In genomic region chrX:118717703-118718391, GRCh38 we compare ENCODE assay signal across 18 cellular contexts. TPM values are rescaled to one million over a fixed set of nuclear protein-coding genes. Genes with fewer than 3 reads are reported as not detected.
DNase-seq lines count a peak whose midpoint lies in the region; ATAC-seq, FAIRE-seq and TF ChIP-seq lines count a peak whose summit lies in the region.
"Had no signal": no experiment of that assay in that cellular context is flagged by ENCODE, and none has a peak within 500 bp of the region (broad histone marks: within the 10 kb centered on the region; RNA-seq: fewer than 3 reads in every experiment).

No MANE protein-coding gene starts in this region.

- H3K27ac ChIP-seq in GM12878 (ENCODE audit: control insufficient read depth, insufficient read depth): no peak overlapping the region
- H3K27ac ChIP-seq: pancreas had no signal

- H3K9ac ChIP-seq in GM12878 (ENCODE audit: control insufficient read depth, insufficient read depth, low read length): no peak overlapping the region

- SMC1A ChIA-PET in GM12878 (lab: Charles Lee; ENCODE audit: uncharacterized antibody, unreplicated experiment): interaction anchor here (0.8 kb wide), 1 partner anchor 17 kb away, joined by 3 read pairs; no protein-coding TSS in a partner anchor

- H3K4me3 Mint-ChIP-seq in osteocyte (ENCODE audit: unreplicated experiment): no peak overlapping the region
- H3K4me3 Mint-ChIP-seq: central memory CD8-positive, alpha-beta T cell; stimulated activated naive CD8-positive, alpha-beta T cell treated with anti-CD3 and anti-CD28 coated beads, Interleukin-15, Interleukin-2, amounts not matched to agents 100 ng/mL and 50 ng/mL, for 24 hours had no signal

- WGBS in GM12878 (ENCODE audit: insufficient coverage, insufficient replicate concordance, low lambda C conversion rate, missing lambda C conversion rate): 39% methylated on average over 12 of the region's 13 CpGs

- no peaks in the 10 kb centered on the region for H4K20me1 ChIP-seq in GM12878 (ENCODE audit: control insufficient read depth, insufficient read depth)

- in situ Hi-C loops in GM12878 (cut with MboI): no loop called here

- CTCF ChIA-PET in GM12878 (lab: Yijun Ruan, JAX): no interaction called here

- TF ChIP-seq CTCF in GM12878 (IDR thresholded peaks at IDR 0.05 in 2 of 3, conservative IDR thresholded peaks at IDR 0.05 in 1 of 3; ENCODE audit: control insufficient read depth in 2 of 3, extremely low read depth in 1 of 3, insufficient read depth in 1 of 3, low read depth in 3 of 3, low read length in 3 of 3): no peak
- no peak for TF ChIP-seq CTCF in osteocyte (IDR thresholded peaks at IDR 0.05)

- no peak overlapping the region for H3K4me2 ChIP-seq in GM12878 (ENCODE audit: control insufficient read depth, insufficient read depth)

- no peaks in the 10 kb centered on the region for H3K36me3 ChIP-seq in GM12878 (ENCODE audit: control insufficient read depth in 2 of 2, insufficient read depth in 2 of 2, low read length in 1 of 2)
- H3K36me3 ChIP-seq: pancreas, transverse colon had no signal

- TF ChIP-seq POLR2A in GM12878 (IDR thresholded peaks at IDR 0.05; ENCODE audit: low read depth, low read length): no peak

- DNase-seq in GDM1 (lab: John Stamatoyannopoulos, UW) (peak; percentile 22), MV-4-11 (lab: John Stamatoyannopoulos, UW) (peak; percentile 88), GM12878 (ENCODE audit: low read depth, low spot score) (no peak), osteocyte (ENCODE audit: extremely low spot score, unreplicated experiment) (peak; percentile 0), NCI-H2171 (lab: John Stamatoyannopoulos, UW) (no peak), AG08396 (ENCODE audit: low spot score) (no peak), SK-N-DZ (ENCODE audit: low spot score) (no peak)
- no peak for DNase-seq in activated CD8-positive, alpha-beta memory T cell treated with anti-CD3 and anti-CD28 coated beads for 24 hours
- DNase-seq: Calu3; EL; H7; NCI-H1436 treated with DMSO at 0.1 percent for 48 hours; stimulated activated CD4-positive, alpha-beta T cell treated with anti-CD3 and anti-CD28 coated beads, Interleukin-2, amount 100 ng/mL, for 24 hours; transverse colon had no signal

- H3K9me3 ChIP-seq in GM12878 (replicated peaks; ENCODE audit: control insufficient read depth, insufficient read depth, low read length): no peaks in the 10 kb centered on the region
- H3K9me3 ChIP-seq: pancreas, transverse colon had no signal

- H3K27me3 ChIP-seq in GM12878 (replicated peaks in 1 of 2; ENCODE audit: control insufficient read depth in 2 of 2, insufficient read depth in 2 of 2, low read length in 1 of 2): no peaks in the 10 kb centered on the region
- H3K27me3 ChIP-seq: pancreas, transverse colon had no signal

- POLR2A ChIA-PET in GM12878 (lab: Charles Lee): interaction anchor here (0.7 to 1.2 kb wide), 2 partner anchors 12 to 41 kb away, joined by 3 to 5 read pairs; no protein-coding TSS in a partner anchor

- no peaks in the 10 kb centered on the region for H3K79me2 ChIP-seq in GM12878 (ENCODE audit: control insufficient read depth, insufficient read depth, low read length)

- H2AFZ ChIP-seq in GM12878 (ENCODE audit: control insufficient read depth, low read depth, low read length): no peak overlapping the region

- intact Hi-C loops in GM12878 (cut with micrococcal nuclease; ENCODE audit: unreplicated experiment): no loop called here

- no peak overlapping the region for H3K27ac Mint-ChIP-seq in osteocyte (ENCODE audit: unreplicated experiment)

- H3K4me3 ChIP-seq in GM12878: no peak overlapping the region
- H3K4me3 ChIP-seq: pancreas, transverse colon had no signal

- no peaks in the 10 kb centered on the region for H3K9me3 Mint-ChIP-seq in osteocyte (ENCODE audit: unreplicated experiment)
- H3K9me3 Mint-ChIP-seq: central memory CD8-positive, alpha-beta T cell; stimulated activated naive CD8-positive, alpha-beta T cell treated with anti-CD3 and anti-CD28 coated beads, Interleukin-15, Interleukin-2, amounts not matched to agents 100 ng/mL and 50 ng/mL, for 24 hours had no signal

- RAD21 ChIA-PET in GM12878 (lab: Charles Lee; ENCODE audit: unreplicated experiment): interaction anchor here (1.1 kb wide), 1 partner anchor 35 kb away, joined by 4 read pairs; no protein-coding TSS in a partner anchor

- FAIRE-seq in GM12878 (lab: Jason Lieb, UNC): no peak
- FAIRE-seq: pancreas had no signal

- peak; percentile 77 for ATAC-seq in GM12878
- ATAC-seq: esophagus mucosa had no signal

- H3K36me3 Mint-ChIP-seq in osteocyte (ENCODE audit: unreplicated experiment): no peaks in the 10 kb centered on the region

- no TSS peak for BruUV-seq in GM12878 (replicated peaks; lab: Mats Ljungman, UMichigan)

- no peaks in the 10 kb centered on the region for H3K4me1 Mint-ChIP-seq in osteocyte (ENCODE audit: unreplicated experiment)
- H3K4me1 Mint-ChIP-seq: central memory CD8-positive, alpha-beta T cell had no signal

- H3K4me1 ChIP-seq in GM12878 (ENCODE audit: control insufficient read depth, insufficient read depth, low read length): no peaks in the 10 kb centered on the region
- H3K4me1 ChIP-seq: pancreas, transverse colon had no signal

- no peak for TF ChIP-seq RAD21 in GM12878 (IDR thresholded peaks at IDR 0.05; ENCODE audit: insufficient read depth, low read depth, low read length)

- TF ChIP-seq EP300 in GM12878 (IDR thresholded peaks at IDR 0.05; ENCODE audit: borderline replicate concordance in 1 of 2, control insufficient read depth in 1 of 2, low read depth in 2 of 2, low read length in 2 of 2): no peak

- no peaks in the 10 kb centered on the region for H3K27me3 Mint-ChIP-seq in osteocyte (ENCODE audit: unreplicated experiment)

TF ChIP-seq in GM12878, 131 proteins besides CTCF, POLR2A, EP300 and RAD21 (continues in another document):
- no peak for TF ChIP-seq CUX1 (IDR thresholded peaks at IDR 0.05; ENCODE audit: insufficient replicate concordance, low read depth, low read length)
- TF ChIP-seq RAD51 (IDR thresholded peaks at IDR 0.05): no peak
- TF ChIP-seq CREB1 (IDR thresholded peaks at IDR 0.05; ENCODE audit: low read depth): 0 out of 2 replicates have a peak, but pooled peaks have one; percentile 15

RNA-seq across cellular contexts. Expression of gene IL13RA1, which starts 9.6 kb away (rescaled TPM):
- 78.5 TPM in 2 replicates for total RNA-seq in GM12878 (2013; cell fraction: nucleolus; rRNA removed)
- total RNA-seq in GM12878 (2014; rRNA removed): 9.5 and 11.8 TPM in 2 replicates
- 13.3 and 14.0 TPM in 2 replicates for total RNA-seq in GM12878 (2014; rRNA removed; fragmentation: Illumina TruSeq; extraction: Trizol)
- total RNA-seq in GM12878 (2021): 10.6 TPM in 2 replicates
- polyA plus RNA-seq in GM12878 (2011; ENCODE audit: low read depth): 0.63 TPM
- 8.0 and 11.5 TPM in 2 replicates for polyA plus RNA-seq in GM12878 (2011; rRNA removed)
- 2.9 and 4.2 TPM in 2 replicates for polyA plus RNA-seq in GM12878 (2011; cell fraction: cytosol; rRNA removed)
- polyA plus RNA-seq in GM12878 (2011; cell fraction: nucleus; rRNA removed): 1.3 and 2.1 TPM in 2 replicates
- 1.2 and 1.5 TPM in 2 replicates for polyA plus RNA-seq in GM12878 (2012)
- polyA plus RNA-seq in GM12878 (2014; fragmentation: Illumina TruSeq; extraction: Trizol): 14.2 and 18.3 TPM in 2 replicates
- polyA plus RNA-seq in GM12878 (2014; fragmentation: Nextera tagmentation; extraction: Ambion mirVana): 1 to 10 TPM; 2.3 to 4.1 TPM
- 7.1 and 8.7 TPM in 2 replicates for polyA plus RNA-seq in GM12878 (2014; rRNA removed)
- 1 to 10 TPM; 4.2 to 5.8 TPM for polyA plus RNA-seq in GM12878 (2016; fragmentation: Nextera tagmentation; extraction: Ambion mirVana)
- polyA minus RNA-seq in GM12878 (2011; rRNA and poly(A)+ RNA removed): 3.6 and 3.7 TPM in 2 replicates
- polyA minus RNA-seq in GM12878 (2011; cell fraction: cytosol; rRNA and poly(A)+ RNA removed): 1.4 and 1.9 TPM in 2 replicates
- polyA minus RNA-seq in GM12878 (2011; cell fraction: nucleus; rRNA and poly(A)+ RNA removed): 0.86 and 1.2 TPM in 2 replicates
- 78.7 and 79.4 TPM in 2 replicates for total RNA-seq in osteocyte
- 5.8 and 6.7 TPM in 2 replicates for polyA plus RNA-seq in SK-N-DZ (2014; cell fraction: cytosol; rRNA removed)
- 1.6 and 2.4 TPM in 2 replicates for polyA plus RNA-seq in SK-N-DZ (2014; cell fraction: nucleus; rRNA removed)

Comparison
In these comparisons a context has a peak if more than half of its experiments do, and no peak if none do; other contexts are left out.
1. DNase-seq: peak in GDM1 (single experiment), MV-4-11 (single experiment) and osteocyte (single experiment); none in GM12878 (single experiment), activated CD8-positive, alpha-beta memory T cell treated with anti-CD3 and anti-CD28 coated beads for 24 hours (single experiment), NCI-H2171 (single experiment), AG08396 (single experiment) and SK-N-DZ (single experiment).